In genomic region chr18:55907352-55908045, GRCh38 we compare ENCODE assay signal across 20 cellular contexts.
A peak's percentile ranks its signal among the peaks of the same experiment; 100 is the strongest.
DNase-seq lines count a peak whose midpoint lies in the region; ATAC-seq and TF ChIP-seq lines count a peak whose summit lies in the region.
"Had no signal": no experiment of that assay in that cellular context is flagged by ENCODE, and none has a peak within 500 bp of the region (broad histone marks: within the 10 kb centered on the region; RNA-seq: fewer than 3 reads in every experiment).

No MANE protein-coding gene starts in this region.

- DNase-seq in NAMALWA (ENCODE audit: low spot score) (peak; percentile 11), coronary artery (ENCODE audit: low spot score) (no peak), mesendoderm (no peak), thoracic aorta (ENCODE audit: low spot score) (no peak), lower lobe of right lung (no peak), midbrain (lab: John Stamatoyannopoulos, UW) (no peak)
- DNase-seq: activated CD4-positive, alpha-beta T cell treated with anti-CD3 and anti-CD28 coated beads for 48 hours; activated T-cell treated with anti-CD3 and anti-CD28 coated beads for 4 hours; CD4-positive, alpha-beta T cell; colonic mucosa; NCI-H1694 treated with DMSO at 0.1 percent for 48 hours; NCI-H524 treated with DMSO at 0.1 percent for 48 hours; Peyer's patch; stimulated activated CD4-positive, alpha-beta T cell treated with anti-CD3 and anti-CD28 coated beads, Interleukin-2, amount 100 ng/mL, for 24 hours; stimulated activated CD8-positive, alpha-beta memory T cell treated with anti-CD3 and anti-CD28 coated beads, Interleukin-4, amount 100 ng/mL, for 48 hours; transverse colon had no signal

- no peak overlapping the region for H4K5ac ChIP-seq in mesendoderm (ENCODE audit: low read length)

- intact Hi-C loops in lower lobe of right lung (cut with DNase I): no loop called here

- no peaks in the 10 kb centered on the region for H3K79me1 ChIP-seq in mesendoderm (ENCODE audit: low read length)

- H3K9ac ChIP-seq in mesendoderm (ENCODE audit: low read length): no peak overlapping the region

- WGBS in mesendoderm (ENCODE audit: extremely low coverage, insufficient coverage, low lambda C conversion rate): no CpG with 5 or more reads among the region's 6 CpGs

- H4K8ac ChIP-seq in mesendoderm (ENCODE audit: low read depth, low read length): no peak overlapping the region

- H3K36me3 ChIP-seq in mesendoderm (ENCODE audit: control insufficient read depth, insufficient read depth, low read length) (no peaks in the 10 kb centered on the region), thoracic aorta (no peaks in the 10 kb centered on the region), lower lobe of right lung (no peaks in the 10 kb centered on the region)
- H3K36me3 ChIP-seq: colonic mucosa, Peyer's patch, prostate gland, transverse colon had no signal

- H3K9me3 ChIP-seq in thoracic aorta (no peaks in the 10 kb centered on the region), lower lobe of right lung (no peaks in the 10 kb centered on the region)
- H3K9me3 ChIP-seq: colonic mucosa, Peyer's patch, prostate gland, transverse colon had no signal

- H3K79me2 ChIP-seq in mesendoderm (ENCODE audit: control insufficient read depth, insufficient read depth, low read length): no peaks in the 10 kb centered on the region

- TF ChIP-seq CTCF in coronary artery (IDR thresholded peaks at IDR 0.05): no peak
- no peak for TF ChIP-seq CTCF in thoracic aorta (IDR thresholded peaks at IDR 0.05)
- TF ChIP-seq CTCF in lower lobe of right lung (IDR thresholded peaks at IDR 0.05): no peak

- H2BK15ac ChIP-seq in mesendoderm (replicated peaks; ENCODE audit: low read depth): peak overlapping the region; percentile 85

- H3K27me3 ChIP-seq in mesendoderm (ENCODE audit: insufficient read depth, low read length, poor library complexity) (no peaks in the 10 kb centered on the region), thoracic aorta (replicated peaks; ENCODE audit: insufficient read depth) (no peaks in the 10 kb centered on the region), lower lobe of right lung (ENCODE audit: low read depth) (no peaks in the 10 kb centered on the region)
- H3K27me3 ChIP-seq: colonic mucosa, Peyer's patch, transverse colon had no signal

- H3K27ac ChIP-seq in coronary artery: no peak overlapping the region
- H3K27ac ChIP-seq in mesendoderm (ENCODE audit: low read depth, low read length): no peak overlapping the region
- no peak overlapping the region for H3K27ac ChIP-seq in thoracic aorta
- no peak overlapping the region for H3K27ac ChIP-seq in lower lobe of right lung
- H3K27ac ChIP-seq: colonic mucosa, HL-60, Peyer's patch, prostate gland, transverse colon had no signal

- H3K4ac ChIP-seq in mesendoderm (ENCODE audit: low read depth, low read length): no peak overlapping the region

- no peak overlapping the region for H3K23ac ChIP-seq in mesendoderm (ENCODE audit: low read length)

- H3K56ac ChIP-seq in mesendoderm (ENCODE audit: low read length): no peak overlapping the region

- no peak overlapping the region for H3K4me2 ChIP-seq in mesendoderm (ENCODE audit: low read length)

- peak overlapping the region; percentile 39 for H3K18ac ChIP-seq in mesendoderm (ENCODE audit: low read length)

- H3K4me1 ChIP-seq in mesendoderm (ENCODE audit: control insufficient read depth, low read depth, low read length): peaks cover 2% of the 10 kb centered on the region
- H3K4me1 ChIP-seq in thoracic aorta (ENCODE audit: control insufficient read depth in 1 of 2, low read depth in 2 of 2): peaks cover 0 to 16% of the 10 kb centered on the region in 2 donors
- H3K4me1 ChIP-seq in lower lobe of right lung: no peaks in the 10 kb centered on the region
- H3K4me1 ChIP-seq: colonic mucosa, Peyer's patch, prostate gland had no signal

- peak overlapping the region; percentile 73 for H2BK120ac ChIP-seq in mesendoderm (ENCODE audit: low read depth, low read length)

- H2BK5ac ChIP-seq in mesendoderm (ENCODE audit: low read length): no peak overlapping the region

- no peak for ATAC-seq in thoracic aorta (ENCODE audit: insufficient number of reproducible peaks, low FRiP score, low read depth)
- no peak for ATAC-seq in lower lobe of right lung
- no peak for ATAC-seq in HG02885 (IDR thresholded peaks at IDR 0.05; ENCODE audit: poor library complexity, unreplicated experiment)
- ATAC-seq: HCT116 had no signal

- H2AK5ac ChIP-seq in mesendoderm (ENCODE audit: low read length): no peak overlapping the region

- H3K4me3 ChIP-seq in coronary artery (peak overlapping the region; percentile 44), mesendoderm (ENCODE audit: low read length) (no peak overlapping the region), thoracic aorta (peak overlapping the region; percentile 34), lower lobe of right lung (no peak overlapping the region)
- H3K4me3 ChIP-seq: colonic mucosa, Peyer's patch, prostate gland, transverse colon had no signal

Comparison
In these comparisons a context has a peak if more than half of its experiments do, and no peak if none do; other contexts are left out.
1. H3K4me3 ChIP-seq: peak in coronary artery (single experiment) and thoracic aorta (single experiment); none in mesendoderm (single experiment) and lower lobe of right lung (single experiment).